ENCODE assay signal across 8 cellular contexts in the genomic region with DNA sequence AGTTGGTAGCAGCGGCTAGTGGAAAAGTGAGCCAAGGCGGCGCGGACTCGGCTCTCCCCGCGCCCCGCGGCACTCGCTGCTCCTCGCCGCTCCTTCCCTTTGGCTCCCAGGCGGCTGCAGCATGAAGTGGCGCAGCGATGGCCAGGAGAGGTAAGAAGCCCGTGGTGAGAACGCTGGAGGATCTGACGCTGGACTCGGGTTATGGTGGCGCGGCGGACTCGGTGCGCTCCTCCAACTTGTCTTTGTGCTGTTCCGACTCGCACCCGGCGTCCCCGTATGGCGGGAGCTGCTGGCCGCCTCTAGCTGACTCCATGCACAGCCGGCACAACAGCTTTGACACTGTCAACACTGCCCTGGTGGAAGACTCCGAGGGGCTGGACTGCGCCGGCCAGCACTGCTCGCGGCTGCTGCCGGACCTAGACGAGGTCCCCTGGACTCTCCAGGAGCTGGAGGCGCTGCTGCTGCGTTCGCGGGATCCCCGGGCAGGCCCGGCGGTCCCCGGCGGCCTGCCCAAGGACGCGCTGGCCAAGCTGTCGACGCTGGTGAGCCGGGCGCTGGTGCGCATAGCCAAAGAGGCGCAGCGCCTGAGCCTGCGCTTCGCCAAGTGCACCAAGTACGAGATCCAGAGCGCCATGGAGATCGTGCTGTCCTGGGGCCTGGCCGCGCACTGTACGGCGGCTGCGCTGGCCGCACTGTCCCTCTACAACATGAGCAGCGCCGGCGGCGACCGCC.
DNase-seq lines count a peak whose midpoint lies in the region; ATAC-seq, FAIRE-seq and TF ChIP-seq lines count a peak whose summit lies in the region.

No MANE protein-coding gene starts in this region.

- H3K4me3 ChIP-seq in kidney (ENCODE audit: low read length in 2 of 2) = peak overlapping the region; percentile 42 to 62

- no peak overlapping the region for H3K27ac ChIP-seq in kidney (ENCODE audit: low read depth in 2 of 2, low read length in 2 of 2)

- H3K36me3 ChIP-seq in kidney (ENCODE audit: control insufficient read depth in 1 of 2, insufficient read depth in 2 of 2, low read length in 2 of 2) = no peaks in the 10 kb centered on the region

- no peak for ATAC-seq in GM21390 (IDR thresholded peaks at IDR 0.05; ENCODE audit: unreplicated experiment)
- ATAC-seq in GM21576 (IDR thresholded peaks at IDR 0.05; ENCODE audit: unreplicated experiment) = no peak

- TF ChIP-seq CTCF in kidney (IDR thresholded peaks at IDR 0.05; ENCODE audit: borderline replicate concordance, extremely low read depth, insufficient read depth) = no peak

- no peak overlapping the region for H3K9ac ChIP-seq in kidney (ENCODE audit: low read length in 2 of 2)

- in situ Hi-C loops in T47D (cut with HindIII; ENCODE audit: low pct_unique_long_range_greater_than_20kb, low sequenced_read_pairs) = no loop called here

- H3K4me1 ChIP-seq in kidney (ENCODE audit: control insufficient read depth in 1 of 2, insufficient read depth in 1 of 2, low read depth in 1 of 2, low read length in 2 of 2) = peaks cover 0 to 16% of the 10 kb centered on the region in 2 donors

- intact Hi-C loops in kidney (cut with DNase I) = no loop called here

- no peak for FAIRE-seq in kidney (lab: Jason Lieb, UNC)

- DNase-seq in NCI-H2029 treated with DMSO at 0.1 percent for 48 hours (lab: John Stamatoyannopoulos, UW) (peak; percentile 26), NCI-H2029 (lab: John Stamatoyannopoulos, UW) (no peak), RKO (ENCODE audit: low spot score) (peak; percentile 65), T47D (ENCODE audit: low read depth in 1 of 2, low spot score in 1 of 2) (peak; percentile 63 to 65), kidney (no peak)
- DNase-seq in stimulated activated CD8-positive, alpha-beta memory T cell treated with anti-CD3 and anti-CD28 coated beads, Interleukin-4, amount 100 ng/mL, for 48 hours = peak; percentile 47

- H3K9me3 ChIP-seq in kidney (ENCODE audit: control insufficient read depth in 1 of 2, low read length in 2 of 2) = no peaks in the 10 kb centered on the region

Comparison
In these comparisons a context has a peak if more than half of its experiments do, and no peak if none do; other contexts are left out.
1. DNase-seq: peak in NCI-H2029 treated with DMSO at 0.1 percent for 48 hours (single experiment), RKO (single experiment), T47D (2 of 2) and stimulated activated CD8-positive, alpha-beta memory T cell treated with anti-CD3 and anti-CD28 coated beads, Interleukin-4, amount 100 ng/mL, for 48 hours (single experiment); none in NCI-H2029 (single experiment) and kidney (single experiment).